Comparison of ENCODE assay signal across 8 cellular contexts in genomic region chr6:11232177-11232967, GRCh38. TPM values are rescaled to one million over a fixed set of nuclear protein-coding genes. Genes with fewer than 3 reads are reported as not detected.
DNase-seq lines count a peak whose midpoint lies in the region; ATAC-seq, FAIRE-seq and TF ChIP-seq lines count a peak whose summit lies in the region.

TSS of gene NEDD9 (minus strand) at chr6:11232668. CDS start at chr6:11232515, 153 bp downstream.

- peak; percentile 87 for FAIRE-seq in TTC549 (lab: Jason Lieb, UNC)

- 1% methylated on average over 30 to 31 of the region's 31 CpGs for WGBS in body of pancreas, 2 donors
- 1% methylated on average over 31 of the region's 31 CpGs for WGBS in sigmoid colon, 2 donors

- TF ChIP-seq CTCF in 22Rv1 (IDR thresholded peaks at IDR 0.05) (peak; percentile 30), body of pancreas (IDR thresholded peaks at IDR 0.05) (peak in 1 of 7 experiments; percentile 6), sigmoid colon (IDR thresholded peaks at IDR 0.05) (no peak)

- peak within 1 kb of the TSS; percentile 89 for H3K27ac ChIP-seq in 22Rv1
- H3K27ac ChIP-seq in body of pancreas: peak within 1 kb of the TSS; percentile 80 to 92 (median 88)
- peak within 1 kb of the TSS; percentile 83 to 92 (median 89) for H3K27ac ChIP-seq in sigmoid colon

- H3K4me1 ChIP-seq in body of pancreas (peaks cover 31% of the 10 kb centered on the region), sigmoid colon (peaks cover 0 to 44% (median 23%) of the 10 kb centered on the region in 4 donors)

- peak; percentile 97 for ATAC-seq in GM18520 (IDR thresholded peaks at IDR 0.05; ENCODE audit: unreplicated experiment)
- peak; percentile 97 for ATAC-seq in HG03064 (IDR thresholded peaks at IDR 0.05; ENCODE audit: low read depth, unreplicated experiment)
- peak; percentile 97 for ATAC-seq in body of pancreas

- no peak for TF ChIP-seq EP300 in sigmoid colon (IDR thresholded peaks at IDR 0.05)

- DNase-seq in NCI-H2107 treated with DMSO at 0.1 percent for 48 hours (lab: John Stamatoyannopoulos, UW; ENCODE audit: unreplicated experiment) (peak; percentile 61), body of pancreas (peak; percentile 94 to 99 (median 98)), iPS DF 4.7 (ENCODE audit: extremely low read depth, low spot score) (peak; percentile 86), sigmoid colon (peak; percentile 97)

- peak; percentile 95 to 97 (median 97) for TF ChIP-seq POLR2A in body of pancreas (IDR thresholded peaks at IDR 0.05)
- TF ChIP-seq POLR2A in sigmoid colon (IDR thresholded peaks at IDR 0.05): peak; percentile 95 to 98

- H3K36me3 ChIP-seq in body of pancreas (replicated peaks in 1 of 2; ENCODE audit: insufficient read depth in 1 of 2, low read depth in 2 of 2): no peaks in the 10 kb centered on the region
- no peaks in the 10 kb centered on the region for H3K36me3 ChIP-seq in sigmoid colon

- no peaks in the 10 kb centered on the region for H3K9me3 ChIP-seq in body of pancreas
- H3K9me3 ChIP-seq in sigmoid colon: no peaks in the 10 kb centered on the region

- H3K27me3 ChIP-seq in body of pancreas (no peaks in the 10 kb centered on the region), sigmoid colon (no peaks in the 10 kb centered on the region)

- intact Hi-C loops in body of pancreas (cut with DNase I) (no loop called here), sigmoid colon (cut with DNase I) (no loop called here)

- peak within 1 kb of the TSS; percentile 21 to 23 for H3K4me3 ChIP-seq in body of pancreas
- peak within 1 kb of the TSS; percentile 45 to 64 (median 57) for H3K4me3 ChIP-seq in sigmoid colon

RNA-seq across cellular contexts. Expression of gene NEDD9, which starts in this region (rescaled TPM):
- total RNA-seq in body of pancreas (10 to 100 TPM; 22.8 to 58.3 TPM), sigmoid colon (10 to 100 TPM; 13.8 to 21.4 (median 20.0) TPM)
- polyA plus RNA-seq in sigmoid colon: 10 to 100 TPM; 20.5 to 42.5 (median 23.4) TPM

Comparison
In these comparisons a context has a peak if more than half of its experiments do, and no peak if none do; other contexts are left out.
1. Peak in every context shown above with its lines: DNase-seq, ATAC-seq, H3K4me3 ChIP-seq and H3K27ac ChIP-seq.